ENCODE assay signal across 24 cellular contexts in the genomic region with DNA sequence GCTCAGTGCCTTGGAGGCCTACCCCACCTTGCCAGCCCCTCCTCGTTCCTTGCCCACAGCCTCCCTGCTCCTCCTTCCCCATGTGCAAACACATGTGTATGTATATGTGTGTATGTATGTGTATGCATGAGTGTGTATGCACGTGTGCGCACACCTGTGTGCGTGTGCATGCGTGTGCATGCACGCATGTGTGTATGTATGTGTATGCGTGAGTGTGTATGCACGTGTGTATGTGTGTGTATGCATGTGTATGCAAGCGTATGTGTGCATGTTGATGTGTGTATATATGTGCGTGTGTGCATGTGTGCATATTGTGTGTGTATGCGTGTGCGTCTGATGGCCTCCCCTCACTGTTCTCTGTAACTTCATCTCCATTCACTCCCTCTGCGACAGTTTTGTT.
"Had no signal": no experiment of that assay in that cellular context is flagged by ENCODE, and none has a peak within 500 bp of the region (broad histone marks: within the 10 kb centered on the region; RNA-seq: fewer than 3 reads in every experiment).

No MANE protein-coding gene starts in this region.

- H3K9ac ChIP-seq: parathyroid adenoma had no signal

- ATAC-seq: activated CD4-positive, alpha-beta T cell treated with anti-CD3 and anti-CD28 coated beads for 36 hours; activated T-cell treated with anti-CD3 and anti-CD28 coated beads, Interleukin-2, amount 50 U/mL, for 72 hours; left lobe of liver; lower lobe of right lung; naive thymus-derived CD4-positive, alpha-beta T cell; right cardiac atrium had no signal

- H3K4me1 ChIP-seq: lower lobe of right lung, parathyroid adenoma, thyroid gland had no signal

- H3K4me3 ChIP-seq: cardiac muscle cell, lower lobe of right lung, thyroid gland had no signal

- H3K9me3 ChIP-seq: lower lobe of right lung, thyroid gland had no signal

- H3K4me1 Mint-ChIP-seq: activated B cell treated with CpG ODN at 0.5 μM for 24 hours; activated CD4-positive, alpha-beta T cell treated with anti-CD3 and anti-CD28 coated beads for 36 hours; activated naive CD4-positive, alpha-beta T cell treated with anti-CD3 and anti-CD28 coated beads, Interleukin-2, amount 10 ng/mL, durations not matched to agents 7 days and 5 days; immature natural killer cell had no signal

- H3K27ac Mint-ChIP-seq: activated B cell treated with CpG ODN at 0.5 μM for 24 hours; activated CD4-positive, alpha-beta T cell treated with anti-CD3 and anti-CD28 coated beads for 36 hours; activated naive CD4-positive, alpha-beta T cell treated with anti-CD3 and anti-CD28 coated beads, Interleukin-2, amount 10 ng/mL, durations not matched to agents 7 days and 5 days; activated T-cell treated with anti-CD3 and anti-CD28 coated beads, Interleukin-2, amount 50 U/mL, for 72 hours; immature natural killer cell; naive thymus-derived CD4-positive, alpha-beta T cell; stimulated activated naive CD8-positive, alpha-beta T cell treated with anti-CD3 and anti-CD28 coated beads, Interleukin-15, Interleukin-2, amounts not matched to agents 100 ng/mL and 50 ng/mL, for 24 hours; T-helper 1 cell treated with Interleukin-12 subunit alpha and Interleukin-12 subunit beta and Interleukin-4 antibody, amounts not matched to agents 30 μg/mL and 1 μg/mL, for 36 hours had no signal

- H3K27me3 ChIP-seq: thyroid gland had no signal

- H3K79me2 ChIP-seq: parathyroid adenoma had no signal

- H3K27ac ChIP-seq: cardiac muscle cell, lower lobe of right lung, parathyroid adenoma, thyroid gland had no signal

- H3K36me3 Mint-ChIP-seq: activated naive CD4-positive, alpha-beta T cell treated with anti-CD3 and anti-CD28 coated beads, Interleukin-2, amount 10 ng/mL, durations not matched to agents 7 days and 5 days; naive thymus-derived CD4-positive, alpha-beta T cell had no signal

- H3K4me3 Mint-ChIP-seq: activated B cell treated with CpG ODN at 0.5 μM for 24 hours; activated CD4-positive, alpha-beta T cell treated with anti-CD3 and anti-CD28 coated beads for 36 hours; activated naive CD4-positive, alpha-beta T cell treated with anti-CD3 and anti-CD28 coated beads, Interleukin-2, amount 10 ng/mL, durations not matched to agents 7 days and 5 days; activated T-cell treated with anti-CD3 and anti-CD28 coated beads, Interleukin-2, amount 50 U/mL, for 72 hours; immature natural killer cell; naive thymus-derived CD4-positive, alpha-beta T cell; stimulated activated naive CD8-positive, alpha-beta T cell treated with anti-CD3 and anti-CD28 coated beads, Interleukin-15, Interleukin-2, amounts not matched to agents 100 ng/mL and 50 ng/mL, for 24 hours; T-helper 1 cell treated with Interleukin-12 subunit alpha and Interleukin-12 subunit beta and Interleukin-4 antibody, amounts not matched to agents 30 μg/mL and 1 μg/mL, for 36 hours had no signal

- DNase-seq: activated B cell treated with CpG ODN at 0.5 μM for 24 hours; activated CD4-positive, alpha-beta T cell treated with anti-CD3 and anti-CD28 coated beads for 36 hours; activated CD4-positive, alpha-beta T cell treated with anti-CD3 and anti-CD28 coated beads, Interleukin-2, amount 50 U/mL, for 48 hours; activated effector memory CD4-positive, alpha-beta T cell treated with anti-CD3 and anti-CD28 coated beads, Interleukin-2, amount 50 U/mL, for 16 hours; activated naive CD4-positive, alpha-beta T cell treated with anti-CD3 and anti-CD28 coated beads, Interleukin-2, amount 10 ng/mL, durations not matched to agents 7 days and 5 days; activated T-cell treated with anti-CD3 and anti-CD28 coated beads, Interleukin-2, amount 50 U/mL, for 72 hours; amygdala; cortex of kidney; erythroblast; foreskin fibroblast; immature natural killer cell; lower lobe of right lung; naive thymus-derived CD4-positive, alpha-beta T cell; right cardiac atrium; stimulated activated CD4-positive, alpha-beta T cell treated with anti-CD3 and anti-CD28 coated beads, Interleukin-1b, Interleukin-23, amount 100 ng/mL, for 48 hours; substantia nigra; T1000; thyroid gland had no signal

- FAIRE-seq: endometrium had no signal

- H3K9me3 Mint-ChIP-seq: activated B cell treated with CpG ODN at 0.5 μM for 24 hours; activated naive CD4-positive, alpha-beta T cell treated with anti-CD3 and anti-CD28 coated beads, Interleukin-2, amount 10 ng/mL, durations not matched to agents 7 days and 5 days; activated T-cell treated with anti-CD3 and anti-CD28 coated beads, Interleukin-2, amount 50 U/mL, for 72 hours; immature natural killer cell; stimulated activated naive CD8-positive, alpha-beta T cell treated with anti-CD3 and anti-CD28 coated beads, Interleukin-15, Interleukin-2, amounts not matched to agents 100 ng/mL and 50 ng/mL, for 24 hours; T-helper 1 cell treated with Interleukin-12 subunit alpha and Interleukin-12 subunit beta and Interleukin-4 antibody, amounts not matched to agents 30 μg/mL and 1 μg/mL, for 36 hours had no signal

- H3K36me3 ChIP-seq: cardiac muscle cell, lower lobe of right lung, thyroid gland had no signal

- H2AFZ ChIP-seq: parathyroid adenoma had no signal
